25 cellular contexts compared by ENCODE assay signal in the genomic region with DNA sequence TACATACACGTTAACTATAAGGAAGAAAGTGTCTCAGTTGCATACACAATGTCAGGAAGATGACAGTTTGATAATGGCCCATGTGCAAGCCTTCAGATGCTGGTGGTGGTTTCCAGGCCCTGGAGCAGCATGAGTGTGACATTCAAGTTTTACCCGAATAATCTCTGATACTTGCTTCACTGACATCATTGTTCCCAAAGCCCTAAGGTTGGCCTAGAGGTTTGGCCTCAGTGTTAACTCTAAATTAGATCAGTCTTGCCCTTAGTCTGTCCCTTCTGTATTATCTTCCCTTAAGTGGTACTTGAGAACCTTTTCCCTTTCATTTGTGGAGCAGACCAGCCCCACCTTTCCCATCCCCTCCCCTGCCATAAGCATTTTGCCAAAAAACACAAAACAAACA. TPM values are rescaled to one million over a fixed set of nuclear protein-coding genes. Genes with fewer than 3 reads are reported as not detected.
DNase-seq lines count a peak whose midpoint lies in the region; ATAC-seq and TF ChIP-seq lines count a peak whose summit lies in the region.
"Had no signal": no experiment of that assay in that cellular context is flagged by ENCODE, and none has a peak within 500 bp of the region (broad histone marks: within the 10 kb centered on the region; RNA-seq: fewer than 3 reads in every experiment).

No MANE protein-coding gene starts in this region.

- H2BK5ac ChIP-seq in mesenchymal stem cell (ENCODE audit: low read depth, low read length, poor library complexity, severe bottlenecking) = no peak overlapping the region

- H4K91ac ChIP-seq in mesenchymal stem cell (ENCODE audit: low read length) = no peak overlapping the region

- no peak overlapping the region for H2BK12ac ChIP-seq in mesenchymal stem cell (ENCODE audit: low read length in 2 of 2)

- no peak overlapping the region for H3K4me3 Mint-ChIP-seq in activated CD4-positive, alpha-beta memory T cell treated with anti-CD3 and anti-CD28 coated beads for 36 hours
- no peak overlapping the region for H3K4me3 Mint-ChIP-seq in activated CD4-positive, alpha-beta memory T cell treated with anti-CD3 and anti-CD28 coated beads, Interleukin-2, amount 10 ng/mL, durations not matched to agents 7 days and 5 days
- no peak overlapping the region for H3K4me3 Mint-ChIP-seq in dendritic cell treated with granulocyte-macrophage colony-stimulating factor and Interleukin-4, amounts not matched to agents 40 ng/mL and 50 ng/mL, for 4 days
- H3K4me3 Mint-ChIP-seq: CD4-positive, CD25-positive, alpha-beta regulatory T cell; CD8-positive, alpha-beta memory T cell had no signal

- POLR2A ChIA-PET in activated CD4-positive, alpha-beta memory T cell treated with anti-CD3 and anti-CD28 coated beads for 36 hours (lab: Charles Lee) = no interaction called here
- POLR2A ChIA-PET in activated CD4-positive, alpha-beta memory T cell treated with anti-CD3 and anti-CD28 coated beads, Interleukin-2, amount 10 ng/mL, durations not matched to agents 7 days and 5 days (lab: Charles Lee) = no interaction called here

- TF ChIP-seq CTCF in Peyer's patch (IDR thresholded peaks at IDR 0.05) = no peak

- intact Hi-C loops in activated CD4-positive, alpha-beta memory T cell treated with anti-CD3 and anti-CD28 coated beads for 36 hours (cut with micrococcal nuclease) = loop anchor here (10.0 kb wide), 1 partner anchor 251 kb away; no protein-coding TSS in a partner anchor
- intact Hi-C loops in dendritic cell treated with granulocyte-macrophage colony-stimulating factor and Interleukin-4, amounts not matched to agents 40 ng/mL and 50 ng/mL, for 4 days (cut with micrococcal nuclease) = no loop called here

- no peak for TF ChIP-seq POLR2A in Peyer's patch (IDR thresholded peaks at IDR 0.05)

- no peak overlapping the region for H3K18ac ChIP-seq in mesenchymal stem cell (ENCODE audit: low read depth in 1 of 2, low read length in 2 of 2)

- no peaks in the 10 kb centered on the region for H3K9me3 ChIP-seq in SK-N-MC (ENCODE audit: low read depth, low read length)
- no peaks in the 10 kb centered on the region for H3K9me3 ChIP-seq in mesenchymal stem cell (ENCODE audit: control insufficient read depth, low read length)
- no peaks in the 10 kb centered on the region for H3K9me3 ChIP-seq in Peyer's patch
- H3K9me3 ChIP-seq: BE2C, HAP-1 had no signal

- no peaks in the 10 kb centered on the region for H3K9me3 Mint-ChIP-seq in activated CD4-positive, alpha-beta memory T cell treated with anti-CD3 and anti-CD28 coated beads for 36 hours
- H3K9me3 Mint-ChIP-seq in activated CD4-positive, alpha-beta memory T cell treated with anti-CD3 and anti-CD28 coated beads, Interleukin-2, amount 10 ng/mL, durations not matched to agents 7 days and 5 days = no peaks in the 10 kb centered on the region
- H3K9me3 Mint-ChIP-seq in dendritic cell treated with granulocyte-macrophage colony-stimulating factor and Interleukin-4, amounts not matched to agents 40 ng/mL and 50 ng/mL, for 4 days = no peaks in the 10 kb centered on the region
- H3K9me3 Mint-ChIP-seq: CD4-positive, CD25-positive, alpha-beta regulatory T cell; CD8-positive, alpha-beta memory T cell had no signal

- H3K9ac ChIP-seq in SK-N-MC (ENCODE audit: insufficient read length) (no peak overlapping the region), mesenchymal stem cell (ENCODE audit: low read length) (no peak overlapping the region)
- H3K9ac ChIP-seq: GM23248 had no signal

- H2BK120ac ChIP-seq in mesenchymal stem cell (ENCODE audit: low read depth, low read length) = no peak overlapping the region

- H3K23ac ChIP-seq in mesenchymal stem cell (ENCODE audit: low read length in 2 of 2) = no peak overlapping the region

- no peaks in the 10 kb centered on the region for H3K27me3 Mint-ChIP-seq in activated CD4-positive, alpha-beta memory T cell treated with anti-CD3 and anti-CD28 coated beads for 36 hours
- H3K27me3 Mint-ChIP-seq in activated CD4-positive, alpha-beta memory T cell treated with anti-CD3 and anti-CD28 coated beads, Interleukin-2, amount 10 ng/mL, durations not matched to agents 7 days and 5 days = no peaks in the 10 kb centered on the region
- no peaks in the 10 kb centered on the region for H3K27me3 Mint-ChIP-seq in dendritic cell treated with granulocyte-macrophage colony-stimulating factor and Interleukin-4, amounts not matched to agents 40 ng/mL and 50 ng/mL, for 4 days
- H3K27me3 Mint-ChIP-seq: CD4-positive, CD25-positive, alpha-beta regulatory T cell; CD8-positive, alpha-beta memory T cell had no signal

- no peak overlapping the region for H3K4me3 ChIP-seq in SK-N-MC
- no peak overlapping the region for H3K4me3 ChIP-seq in mesenchymal stem cell (ENCODE audit: insufficient read depth in 1 of 2, low read depth in 1 of 2, low read length in 2 of 2)
- H3K4me3 ChIP-seq in Peyer's patch = no peak overlapping the region
- H3K4me3 ChIP-seq: GM12878, GM23248, HAP-1 had no signal

- 89% methylated on average over 2 of the region's 2 CpGs for WGBS in mesenchymal stem cell

- no peak overlapping the region for H2AK5ac ChIP-seq in mesenchymal stem cell (ENCODE audit: low read length, severe bottlenecking)

- CTCF ChIA-PET in activated CD4-positive, alpha-beta memory T cell treated with anti-CD3 and anti-CD28 coated beads for 36 hours (lab: Charles Lee) = interaction anchor here (0.9 to 1.0 kb wide), 2 partner anchors 55 to 433 kb away, joined by 3 to 4 read pairs; no protein-coding TSS in a partner anchor
- CTCF ChIA-PET in activated CD4-positive, alpha-beta memory T cell treated with anti-CD3 and anti-CD28 coated beads, Interleukin-2, amount 10 ng/mL, durations not matched to agents 7 days and 5 days (lab: Charles Lee) = no interaction called here

- ATAC-seq in left lobe of liver = peak; percentile 53
- ATAC-seq: GM12878 had no signal

- H3K4me1 Mint-ChIP-seq in activated CD4-positive, alpha-beta memory T cell treated with anti-CD3 and anti-CD28 coated beads for 36 hours (ENCODE audit: low read depth) = peaks cover 39% of the 10 kb centered on the region
- H3K4me1 Mint-ChIP-seq in activated CD4-positive, alpha-beta memory T cell treated with anti-CD3 and anti-CD28 coated beads, Interleukin-2, amount 10 ng/mL, durations not matched to agents 7 days and 5 days = peaks cover 10% of the 10 kb centered on the region
- H3K4me1 Mint-ChIP-seq in dendritic cell treated with granulocyte-macrophage colony-stimulating factor and Interleukin-4, amounts not matched to agents 40 ng/mL and 50 ng/mL, for 4 days (ENCODE audit: low read depth) = peaks cover 47% of the 10 kb centered on the region

- H3K4ac ChIP-seq in mesenchymal stem cell (ENCODE audit: low read depth in 1 of 2, low read length in 2 of 2) = no peak overlapping the region

- peaks cover 73% of the 10 kb centered on the region for H3K36me3 Mint-ChIP-seq in activated CD4-positive, alpha-beta memory T cell treated with anti-CD3 and anti-CD28 coated beads for 36 hours
- peaks cover 94% of the 10 kb centered on the region for H3K36me3 Mint-ChIP-seq in activated CD4-positive, alpha-beta memory T cell treated with anti-CD3 and anti-CD28 coated beads, Interleukin-2, amount 10 ng/mL, durations not matched to agents 7 days and 5 days (ENCODE audit: low read depth)
- H3K36me3 Mint-ChIP-seq in dendritic cell treated with granulocyte-macrophage colony-stimulating factor and Interleukin-4, amounts not matched to agents 40 ng/mL and 50 ng/mL, for 4 days (ENCODE audit: low read depth) = peaks cover 100% of the 10 kb centered on the region

- H3K27ac Mint-ChIP-seq in activated CD4-positive, alpha-beta memory T cell treated with anti-CD3 and anti-CD28 coated beads for 36 hours = peak overlapping the region; percentile 10
- H3K27ac Mint-ChIP-seq in activated CD4-positive, alpha-beta memory T cell treated with anti-CD3 and anti-CD28 coated beads, Interleukin-2, amount 10 ng/mL, durations not matched to agents 7 days and 5 days = no peak overlapping the region
- peak overlapping the region; percentile 12 for H3K27ac Mint-ChIP-seq in dendritic cell treated with granulocyte-macrophage colony-stimulating factor and Interleukin-4, amounts not matched to agents 40 ng/mL and 50 ng/mL, for 4 days

- H3K4me2 ChIP-seq in mesenchymal stem cell (ENCODE audit: low read length, poor library complexity, severe bottlenecking) = no peak overlapping the region

- no peak overlapping the region for H2AFZ ChIP-seq in mesenchymal stem cell (ENCODE audit: low read depth, low read length)
- H2AFZ ChIP-seq: GM23248 had no signal

- no peaks in the 10 kb centered on the region for H3K79me1 ChIP-seq in mesenchymal stem cell (replicated peaks; ENCODE audit: low read length, poor library complexity, severe bottlenecking)

- H4K8ac ChIP-seq in mesenchymal stem cell (ENCODE audit: low read length) = no peak overlapping the region

- H2BK15ac ChIP-seq in mesenchymal stem cell (ENCODE audit: low read depth, poor library complexity, severe bottlenecking) = no peak overlapping the region

- H3K4me1 ChIP-seq in mesenchymal stem cell (ENCODE audit: control insufficient read depth, insufficient read depth, low read depth, low read length) (no peaks in the 10 kb centered on the region), Peyer's patch (no peaks in the 10 kb centered on the region)
- H3K4me1 ChIP-seq: BE2C, HAP-1 had no signal

- no peak for DNase-seq in activated CD4-positive, alpha-beta memory T cell treated with anti-CD3 and anti-CD28 coated beads for 36 hours
- DNase-seq in activated CD4-positive, alpha-beta memory T cell treated with anti-CD3 and anti-CD28 coated beads, Interleukin-2, amount 10 ng/mL, durations not matched to agents 7 days and 5 days = no peak
- no peak for DNase-seq in SK-N-MC (ENCODE audit: low read depth, low spot score)
- DNase-seq in left lobe of liver (ENCODE audit: low spot score) = no peak
- DNase-seq in substantia nigra (lab: John Stamatoyannopoulos, UW) = no peak
- DNase-seq in mesenchymal stem cell = no peak
- DNase-seq in Peyer's patch = no peak
- DNase-seq: ACHN; BE2C; C1 segment of cervical spinal cord; CD4-positive, CD25-positive, alpha-beta regulatory T cell; CD8-positive, alpha-beta memory T cell; COR-L47; DMS 273 treated with DMSO at 0.1 percent for 48 hours; DMS53; DND-41; EL; GM23248 had no signal

- peaks cover 98% of the 10 kb centered on the region for H3K36me3 ChIP-seq in SK-N-MC (ENCODE audit: insufficient read depth, low read length)
- no peaks in the 10 kb centered on the region for H3K36me3 ChIP-seq in mesenchymal stem cell (ENCODE audit: control insufficient read depth in 1 of 2, insufficient read depth in 2 of 2, low read depth in 1 of 2, low read length in 2 of 2)
- H3K36me3 ChIP-seq in Peyer's patch = peaks cover 0 to 49% (median 0%) of the 10 kb centered on the region in 3 donors
- H3K36me3 ChIP-seq: BE2C, HAP-1 had no signal

- peaks cover 64 to 82% of the 10 kb centered on the region in 2 experiments for H3K27me3 ChIP-seq in mesenchymal stem cell (ENCODE audit: control insufficient read depth in 1 of 2, insufficient read depth in 1 of 2, low read length in 2 of 2)
- no peaks in the 10 kb centered on the region for H3K27me3 ChIP-seq in Peyer's patch

- H3K27ac ChIP-seq in SK-N-MC (peak overlapping the region; percentile 6), substantia nigra (ENCODE audit: low read depth, low read length, poor library complexity, severe bottlenecking) (no peak overlapping the region), mesenchymal stem cell (ENCODE audit: low read length, poor library complexity, severe bottlenecking) (no peak overlapping the region), Peyer's patch (no peak overlapping the region)
- H3K27ac ChIP-seq: GM23248 had no signal

- H3K14ac ChIP-seq in mesenchymal stem cell (ENCODE audit: low read length in 2 of 2) = no peak overlapping the region

RNA-seq across cellular contexts. Expression of gene PDE1B, which starts 24.0 kb away (rescaled TPM):
- total RNA-seq in activated CD4-positive, alpha-beta memory T cell treated with anti-CD3 and anti-CD28 coated beads for 36 hours = 10 to 100 TPM; 10.4 to 11.1 TPM
- 10 to 100 TPM; 11.5 to 12.0 TPM for total RNA-seq in activated CD4-positive, alpha-beta memory T cell treated with anti-CD3 and anti-CD28 coated beads, Interleukin-2, amount 10 ng/mL, durations not matched to agents 7 days and 5 days
- 1.4 TPM for total RNA-seq in left lobe of liver
- not detected for polyA plus RNA-seq in mesenchymal stem cell (2013, experiment 1 of 2)
- polyA plus RNA-seq in mesenchymal stem cell (2013, experiment 2 of 2) = not detected
- total RNA-seq in Peyer's patch = 1 to 10 TPM in 3 of 4 donors, under 1 TPM in 1; 0.88 to 9.1 (median 2.9) TPM
- total RNA-seq: G401, GM23248, HT-29 had no signal
- polyA plus RNA-seq: GM23248 had no signal

RNA-seq across cellular contexts. Expression of gene NCKAP1L, which starts 27.8 kb away (rescaled TPM):
- 100 to 1,000 TPM; 158 to 160 TPM for total RNA-seq in activated CD4-positive, alpha-beta memory T cell treated with anti-CD3 and anti-CD28 coated beads for 36 hours
- total RNA-seq in activated CD4-positive, alpha-beta memory T cell treated with anti-CD3 and anti-CD28 coated beads, Interleukin-2, amount 10 ng/mL, durations not matched to agents 7 days and 5 days = 100 to 1,000 TPM; 188 to 189 TPM
- total RNA-seq in left lobe of liver (5.9 TPM), Peyer's patch (10 to 100 TPM in 2 of 4 donors, 1 to 10 TPM in 2; 7.4 to 33.8 (median 10.4) TPM)
- polyA plus RNA-seq in mesenchymal stem cell (2013, experiment 1 of 2) = not detected
- not detected for polyA plus RNA-seq in mesenchymal stem cell (2013, experiment 2 of 2)
- total RNA-seq: A172, G401, GM23248, HT-29 had no signal

RNA-seq across cellular contexts. Expression of gene GTSF1, which starts 52.0 kb away (rescaled TPM):
- total RNA-seq in activated CD4-positive, alpha-beta memory T cell treated with anti-CD3 and anti-CD28 coated beads for 36 hours = 10 to 100 TPM; 11.3 to 13.0 TPM
- 10 to 100 TPM; 14.9 to 16.4 TPM for total RNA-seq in activated CD4-positive, alpha-beta memory T cell treated with anti-CD3 and anti-CD28 coated beads, Interleukin-2, amount 10 ng/mL, durations not matched to agents 7 days and 5 days
- total RNA-seq in left lobe of liver (0.45 TPM), Peyer's patch (1 to 10 TPM in 1 of 4 donors, not detected in 3; 1.8 TPM)
- not detected for polyA plus RNA-seq in mesenchymal stem cell (2013, experiment 1 of 2)
- polyA plus RNA-seq in mesenchymal stem cell (2013, experiment 2 of 2) = not detected
- total RNA-seq: A172, G401, GM23248, H4, HT-29 had no signal
- polyA plus RNA-seq: GM23248 had no signal

Comparison
In these comparisons a context has a peak if more than half of its experiments do, and no peak if none do; other contexts are left out.
1. RNA of gene NCKAP1L, which starts 27.8 kb away (total RNA-seq): 188 to 189 TPM in activated CD4-positive, alpha-beta memory T cell treated with anti-CD3 and anti-CD28 coated beads, Interleukin-2, amount 10 ng/mL, durations not matched to agents 7 days and 5 days and 158 to 160 TPM in activated CD4-positive, alpha-beta memory T cell treated with anti-CD3 and anti-CD28 coated beads for 36 hours; 7.4 to 33.8 TPM in Peyer's patch and 5.9 TPM in left lobe of liver (single experiment); every median in the first group is over 4 times any median in the second.